In genomic region chr7:9822458-9823290, GRCh38 we compare ENCODE assay signal across 17 cellular contexts.
DNase-seq lines count a peak whose midpoint lies in the region; ATAC-seq and TF ChIP-seq lines count a peak whose summit lies in the region.
"Had no signal": no experiment of that assay in that cellular context is flagged by ENCODE, and none has a peak within 500 bp of the region (broad histone marks: within the 10 kb centered on the region; RNA-seq: fewer than 3 reads in every experiment).

No MANE protein-coding gene starts in this region.

- H4K91ac ChIP-seq in neuronal stem cell (ENCODE audit: low read depth, low read length, poor library complexity) = no peak overlapping the region

- 86% methylated on average over 20 of the region's 20 CpGs for WGBS in right cardiac atrium
- whole genome bisulfite sequencing in neuronal stem cell (ENCODE audit: extremely low coverage in 2 of 2, insufficient read length in 2 of 2, insufficient replicate concordance in 1 of 2), 2 donors = no CpG with 5 or more reads among the region's 20 CpGs

- DNase-seq in right cardiac atrium (peak in 2 of 3 donors; percentile 21 to 36), cardiac septum (ENCODE audit: low spot score) (no peak), chondrocyte (ENCODE audit: low spot score) (peak; percentile 79), neuronal stem cell (ENCODE audit: low spot score) (no peak), upper lobe of right lung (peak; percentile 54), NCI-H1694 (lab: John Stamatoyannopoulos, UW) (no peak)
- DNase-seq in stimulated activated naive CD4-positive, alpha-beta T cell (lab: John Stamatoyannopoulos, UW) = no peak
- DNase-seq: ACHN; Calu3; CD4-positive, CD25-positive, alpha-beta regulatory T cell; DMS153; DMS79 treated with DMSO at 0.1 percent for 48 hours; EL; HCEC 1CT; HFFc6 had no signal

- intact Hi-C loops in right cardiac atrium (cut with DNase I) (no loop called here), cardiac septum (cut with DNase I) (no loop called here), upper lobe of right lung (cut with DNase I) (no loop called here)

- no peaks in the 10 kb centered on the region for H3K36me3 Mint-ChIP-seq in chondrocyte (ENCODE audit: low read depth)
- H3K36me3 Mint-ChIP-seq: CD4-positive, CD25-positive, alpha-beta regulatory T cell had no signal

- H2BK120ac ChIP-seq in neuronal stem cell (ENCODE audit: low read depth, low read length) = no peak overlapping the region

- peak overlapping the region; percentile 3 for H3K23ac ChIP-seq in neuronal stem cell (ENCODE audit: low read depth, low read length, poor library complexity)

- H2BK12ac ChIP-seq in neuronal stem cell (ENCODE audit: low read length) = no peak overlapping the region

- H3K4me3 ChIP-seq in right cardiac atrium (ENCODE audit: low read length) = no peak overlapping the region
- H3K4me3 ChIP-seq in neuronal stem cell (ENCODE audit: low read length in 2 of 2) = no peak overlapping the region
- no peak overlapping the region for H3K4me3 ChIP-seq in upper lobe of right lung
- H3K4me3 ChIP-seq: BLaER1 treated with 17β-estradiol and CSF1 and Interleukin-3, amounts not matched to agents 10 nM and 100 nM had no signal

- H3K4me3 Mint-ChIP-seq in chondrocyte (ENCODE audit: unreplicated experiment) = no peak overlapping the region
- H3K4me3 Mint-ChIP-seq: CD4-positive, CD25-positive, alpha-beta regulatory T cell; HFFc6 had no signal

- no peak overlapping the region for H2AK5ac ChIP-seq in neuronal stem cell (ENCODE audit: low read depth, low read length)

- no peaks in the 10 kb centered on the region for H3K27me3 ChIP-seq in right cardiac atrium (ENCODE audit: control insufficient read depth, insufficient read depth)
- H3K27me3 ChIP-seq in neuronal stem cell (ENCODE audit: control insufficient read depth in 3 of 3, insufficient read depth in 3 of 3, low read depth in 1 of 3, low read length in 3 of 3) = no peaks in the 10 kb centered on the region
- H3K27me3 ChIP-seq in upper lobe of right lung = no peaks in the 10 kb centered on the region
- H3K27me3 ChIP-seq: BLaER1 treated with 17β-estradiol and CSF1 and Interleukin-3, amounts not matched to agents 10 nM and 100 nM had no signal

- peak overlapping the region; percentile 4 for H4K8ac ChIP-seq in neuronal stem cell (ENCODE audit: low read depth, low read length)

- no peaks in the 10 kb centered on the region for H3K9me3 ChIP-seq in right cardiac atrium (ENCODE audit: control insufficient read depth, low read length)
- no peaks in the 10 kb centered on the region for H3K9me3 ChIP-seq in neuronal stem cell (replicated peaks in 1 of 2; ENCODE audit: control insufficient read depth in 2 of 2, insufficient read depth in 1 of 2, low read depth in 1 of 2, low read length in 2 of 2)
- no peaks in the 10 kb centered on the region for H3K9me3 ChIP-seq in upper lobe of right lung

- H2AFZ ChIP-seq in neuronal stem cell (ENCODE audit: low read length) = no peak overlapping the region

- H3K36me3 ChIP-seq in neuronal stem cell (replicated peaks in 1 of 2; ENCODE audit: control insufficient read depth in 2 of 2, insufficient read depth in 2 of 2, low read length in 2 of 2) = no peaks in the 10 kb centered on the region
- H3K36me3 ChIP-seq in upper lobe of right lung = no peaks in the 10 kb centered on the region
- H3K36me3 ChIP-seq: BLaER1 treated with 17β-estradiol and CSF1 and Interleukin-3, amounts not matched to agents 10 nM and 100 nM had no signal

- no peak overlapping the region for H3K4me2 ChIP-seq in neuronal stem cell (ENCODE audit: insufficient read depth, low read length, poor library complexity, severe bottlenecking)
- H3K4me2 ChIP-seq: BLaER1 treated with 17β-estradiol and CSF1 and Interleukin-3, amounts not matched to agents 10 nM and 100 nM had no signal

- peaks cover 19% of the 10 kb centered on the region for H3K9me3 Mint-ChIP-seq in chondrocyte (ENCODE audit: low read depth)

- H3K14ac ChIP-seq in neuronal stem cell (ENCODE audit: low read length) = peak overlapping the region; percentile 89

- TF ChIP-seq CTCF in chondrocyte (IDR thresholded peaks at IDR 0.05) (no peak), upper lobe of right lung (IDR thresholded peaks at IDR 0.05) (no peak)

- no peaks in the 10 kb centered on the region for H3K79me1 ChIP-seq in neuronal stem cell (ENCODE audit: low read depth, low read length)

- H3K9ac ChIP-seq in neuronal stem cell (ENCODE audit: low read depth, low read length, poor library complexity) = no peak overlapping the region
- H3K9ac ChIP-seq: BLaER1 treated with 17β-estradiol and CSF1 and Interleukin-3, amounts not matched to agents 10 nM and 100 nM had no signal

- H3K4me1 ChIP-seq in right cardiac atrium (ENCODE audit: control insufficient read depth, insufficient read depth, low read length) (no peaks in the 10 kb centered on the region), neuronal stem cell (ENCODE audit: control insufficient read depth in 2 of 2, insufficient read depth in 1 of 2, low read depth in 1 of 2, low read length in 2 of 2) (no peaks in the 10 kb centered on the region), upper lobe of right lung (no peaks in the 10 kb centered on the region)
- H3K4me1 ChIP-seq: BLaER1 treated with 17β-estradiol and CSF1 and Interleukin-3, amounts not matched to agents 10 nM and 100 nM had no signal

- H3K4me1 Mint-ChIP-seq in chondrocyte (ENCODE audit: low read depth) = no peaks in the 10 kb centered on the region
- H3K4me1 Mint-ChIP-seq: CD4-positive, CD25-positive, alpha-beta regulatory T cell had no signal

- no peak overlapping the region for H3K18ac ChIP-seq in neuronal stem cell (ENCODE audit: low read length)

- no peaks in the 10 kb centered on the region for H3K27me3 Mint-ChIP-seq in chondrocyte (ENCODE audit: low read depth)
- H3K27me3 Mint-ChIP-seq: CD4-positive, CD25-positive, alpha-beta regulatory T cell had no signal

- H2BK5ac ChIP-seq in neuronal stem cell (ENCODE audit: low read length) = peak overlapping the region; percentile 66

- H2BK15ac ChIP-seq in neuronal stem cell (ENCODE audit: low read length) = no peak overlapping the region

- H3K27ac ChIP-seq in right cardiac atrium (ENCODE audit: low read length) (no peak overlapping the region), neuronal stem cell (replicated peaks; ENCODE audit: low read length) (no peak overlapping the region), upper lobe of right lung (no peak overlapping the region)
- H3K27ac ChIP-seq: BLaER1 treated with 17β-estradiol and CSF1 and Interleukin-3, amounts not matched to agents 10 nM and 100 nM had no signal

- H3K4ac ChIP-seq in neuronal stem cell (ENCODE audit: low read length) = no peak overlapping the region

- no peak for ATAC-seq in right cardiac atrium
- ATAC-seq in upper lobe of right lung = peak; percentile 21
- no peak for ATAC-seq in GM19463 (IDR thresholded peaks at IDR 0.05; ENCODE audit: unreplicated experiment)

- H3K27ac Mint-ChIP-seq in chondrocyte (ENCODE audit: unreplicated experiment) = no peak overlapping the region
- H3K27ac Mint-ChIP-seq: CD4-positive, CD25-positive, alpha-beta regulatory T cell; HFFc6 had no signal

Comparison
In these comparisons a context has a peak if more than half of its experiments do, and no peak if none do; other contexts are left out.
1. DNase-seq: peak in right cardiac atrium (2 of 3), chondrocyte (single experiment) and upper lobe of right lung (single experiment); none in cardiac septum (single experiment), neuronal stem cell (single experiment), NCI-H1694 (single experiment) and stimulated activated naive CD4-positive, alpha-beta T cell (0 of 6).